31 cellular contexts compared by ENCODE assay signal in genomic region chr16:69381231-69381630, GRCh38. TPM values are rescaled to one million over a fixed set of nuclear protein-coding genes. Genes with fewer than 3 reads are reported as not detected.
A peak's percentile ranks its signal among the peaks of the same experiment; 100 is the strongest.
DNase-seq lines count a peak whose midpoint lies in the region; ATAC-seq and TF ChIP-seq lines count a peak whose summit lies in the region.
"Had no signal": no experiment of that assay in that cellular context is flagged by ENCODE, and none has a peak within 500 bp of the region (broad histone marks: within the 10 kb centered on the region; RNA-seq: fewer than 3 reads in every experiment).

No MANE protein-coding gene starts in this region.

- no peaks in the 10 kb centered on the region for H3K9me3 Mint-ChIP-seq in activated T-cell treated with anti-CD3 and anti-CD28 coated beads, Interleukin-2, amount 50 U/mL, for 72 hours
- H3K9me3 Mint-ChIP-seq in activated T-cell treated with anti-CD3 and anti-CD28 coated beads, Interleukin-2, amount 50 U/mL, for 4 hours, result no peaks in the 10 kb centered on the region
- H3K9me3 Mint-ChIP-seq in activated B cell treated with CpG ODN at 0.5 μM for 24 hours, result no peaks in the 10 kb centered on the region
- H3K9me3 Mint-ChIP-seq: activated CD4-positive, alpha-beta T cell treated with anti-CD3 and anti-CD28 coated beads, Interleukin-2, amount 10 ng/mL, durations not matched to agents 7 days and 5 days; CD4-positive, CD25-positive, alpha-beta regulatory T cell; mesothelial cell of epicardium had no signal

- no peak overlapping the region for H3K4me3 Mint-ChIP-seq in activated T-cell treated with anti-CD3 and anti-CD28 coated beads, Interleukin-2, amount 50 U/mL, for 72 hours
- no peak overlapping the region for H3K4me3 Mint-ChIP-seq in activated T-cell treated with anti-CD3 and anti-CD28 coated beads, Interleukin-2, amount 50 U/mL, for 4 hours
- no peak overlapping the region for H3K4me3 Mint-ChIP-seq in activated B cell treated with CpG ODN at 0.5 μM for 24 hours
- H3K4me3 Mint-ChIP-seq: activated CD4-positive, alpha-beta T cell treated with anti-CD3 and anti-CD28 coated beads, Interleukin-2, amount 10 ng/mL, durations not matched to agents 7 days and 5 days; CD4-positive, CD25-positive, alpha-beta regulatory T cell; mesothelial cell of epicardium had no signal

- POLR2A ChIA-PET in activated B cell treated with CpG ODN at 0.5 μM for 24 hours (lab: Charles Lee), result interaction anchor here (0.6 to 1.6 kb wide), 7 partner anchors 10 to 868 kb away, joined by 3 to 8 read pairs (median 4); no protein-coding TSS in a partner anchor

- ATAC-seq in activated T-cell treated with anti-CD3 and anti-CD28 coated beads, Interleukin-2, amount 50 U/mL, for 72 hours (replicated peaks in 1 of 2), result no peak
- ATAC-seq in activated T-cell treated with anti-CD3 and anti-CD28 coated beads, Interleukin-2, amount 50 U/mL, for 4 hours, result no peak
- no peak for ATAC-seq in activated B cell treated with CpG ODN at 0.5 μM for 24 hours (ENCODE audit: low read depth)
- ATAC-seq in sciatic nerve, result no peak
- ATAC-seq: HCT116, heart right ventricle, left lobe of liver, Panc1 had no signal

- no peak for DNase-seq in activated T-cell treated with anti-CD3 and anti-CD28 coated beads, Interleukin-2, amount 50 U/mL, for 72 hours
- DNase-seq in activated T-cell treated with anti-CD3 and anti-CD28 coated beads, Interleukin-2, amount 50 U/mL, for 4 hours, result no peak
- DNase-seq in KBM-7, result peak; percentile 60
- DNase-seq in activated B cell treated with CpG ODN at 0.5 μM for 24 hours, result no peak
- peak; percentile 15 for DNase-seq in sciatic nerve (ENCODE audit: low spot score)
- no peak for DNase-seq in SW480 (ENCODE audit: low spot score)
- DNase-seq in NCI-H82 treated with DMSO at 0.1 percent for 48 hours (lab: John Stamatoyannopoulos, UW; ENCODE audit: unreplicated experiment), result no peak
- no peak for DNase-seq in OCI-M1 (lab: John Stamatoyannopoulos, UW)
- DNase-seq: ACHN; activated CD4-positive, alpha-beta T cell treated with anti-CD3 and anti-CD28 coated beads, Interleukin-2, amount 10 ng/mL, durations not matched to agents 7 days and 5 days; activated CD8-positive, alpha-beta memory T cell treated with anti-CD3 and anti-CD28 coated beads, Interleukin-2, amount 50 U/mL, for 48 hours; activated gamma-delta T cell treated with Interleukin-2 at 50 U/mL for 16 hours; amygdala; CD4-positive, CD25-positive, alpha-beta regulatory T cell; DMS 273 treated with DMSO at 0.1 percent for 48 hours; GDM1; heart right ventricle; NCI-H1105; NCI-H2029; NCI-H345; NCI-H82; posterior cingulate gyrus; SIG-M5; sigmoid colon; T-helper 1 cell; testis had no signal

- CTCF ChIA-PET in activated B cell treated with CpG ODN at 0.5 μM for 24 hours (lab: Charles Lee), result interaction anchor here (0.7 to 1.2 kb wide), 2 partner anchors 14 to 15 kb away, joined by 3 to 4 read pairs; no protein-coding TSS in a partner anchor

- intact Hi-C loops in activated B cell treated with CpG ODN at 0.5 μM for 24 hours (cut with micrococcal nuclease) (loop anchor here (10.0 kb wide), 1 partner anchor 1576 kb away; the partner anchor contains the start of genes RANBP10 and TSNAXIP1), sciatic nerve (cut with DNase I) (no loop called here)

- H3K27me3 Mint-ChIP-seq in activated T-cell treated with anti-CD3 and anti-CD28 coated beads, Interleukin-2, amount 50 U/mL, for 72 hours (ENCODE audit: low read depth), result no peaks in the 10 kb centered on the region
- no peaks in the 10 kb centered on the region for H3K27me3 Mint-ChIP-seq in activated T-cell treated with anti-CD3 and anti-CD28 coated beads, Interleukin-2, amount 50 U/mL, for 4 hours (ENCODE audit: low read depth)
- H3K27me3 Mint-ChIP-seq in activated B cell treated with CpG ODN at 0.5 μM for 24 hours, result no peaks in the 10 kb centered on the region
- H3K27me3 Mint-ChIP-seq: activated CD4-positive, alpha-beta T cell treated with anti-CD3 and anti-CD28 coated beads, Interleukin-2, amount 10 ng/mL, durations not matched to agents 7 days and 5 days had no signal

- H3K4me1 Mint-ChIP-seq in activated T-cell treated with anti-CD3 and anti-CD28 coated beads, Interleukin-2, amount 50 U/mL, for 72 hours (ENCODE audit: low read depth), result peaks cover 37% of the 10 kb centered on the region
- peaks cover 41% of the 10 kb centered on the region for H3K4me1 Mint-ChIP-seq in activated T-cell treated with anti-CD3 and anti-CD28 coated beads, Interleukin-2, amount 50 U/mL, for 4 hours (ENCODE audit: low read depth)
- peaks cover 55% of the 10 kb centered on the region for H3K4me1 Mint-ChIP-seq in activated B cell treated with CpG ODN at 0.5 μM for 24 hours

- peaks cover 11 to 53% of the 10 kb centered on the region in 2 donors for H3K36me3 Mint-ChIP-seq in activated T-cell treated with anti-CD3 and anti-CD28 coated beads, Interleukin-2, amount 50 U/mL, for 72 hours (ENCODE audit: insufficient read depth in 2 of 2)
- H3K36me3 Mint-ChIP-seq in activated T-cell treated with anti-CD3 and anti-CD28 coated beads, Interleukin-2, amount 50 U/mL, for 4 hours (ENCODE audit: insufficient read depth), result peaks cover 30% of the 10 kb centered on the region
- H3K36me3 Mint-ChIP-seq in activated B cell treated with CpG ODN at 0.5 μM for 24 hours (ENCODE audit: low read depth), result peaks cover 61% of the 10 kb centered on the region

- peak overlapping the region; percentile 44 for H3K27ac Mint-ChIP-seq in activated T-cell treated with anti-CD3 and anti-CD28 coated beads, Interleukin-2, amount 50 U/mL, for 72 hours
- H3K27ac Mint-ChIP-seq in activated B cell treated with CpG ODN at 0.5 μM for 24 hours, result peak overlapping the region; percentile 82
- H3K27ac Mint-ChIP-seq: activated CD4-positive, alpha-beta T cell treated with anti-CD3 and anti-CD28 coated beads, Interleukin-2, amount 10 ng/mL, durations not matched to agents 7 days and 5 days; mesothelial cell of epicardium had no signal

- in situ Hi-C loops in KBM-7 (cut with MboI; ENCODE audit: low pct_unique_long_range_greater_than_20kb, low sequenced_read_pairs), result no loop called here

- no peak for TF ChIP-seq CTCF in activated B cell treated with CpG ODN at 0.5 μM for 24 hours (IDR thresholded peaks at IDR 0.05)

RNA-seq across cellular contexts. Expression of gene TERF2, which starts 4.6 kb away (rescaled TPM):
- total RNA-seq in activated T-cell treated with anti-CD3 and anti-CD28 coated beads, Interleukin-2, amount 50 U/mL, for 72 hours, result 10 to 100 TPM; 52.0 to 68.0 TPM
- total RNA-seq in activated T-cell treated with anti-CD3 and anti-CD28 coated beads, Interleukin-2, amount 50 U/mL, for 4 hours, result 10 to 100 TPM; 46.5 to 53.4 (median 49.0) TPM
- total RNA-seq in activated B cell treated with CpG ODN at 0.5 μM for 24 hours (48.4 and 50.3 TPM in 2 replicates), sciatic nerve (42.0 TPM)

RNA-seq across cellular contexts. Expression of gene TMED6, which starts 29.6 kb away (rescaled TPM):
- total RNA-seq in activated T-cell treated with anti-CD3 and anti-CD28 coated beads, Interleukin-2, amount 50 U/mL, for 72 hours, result 1 to 10 TPM; 3.3 to 3.7 TPM
- total RNA-seq in activated T-cell treated with anti-CD3 and anti-CD28 coated beads, Interleukin-2, amount 50 U/mL, for 4 hours, result 1 to 10 TPM in 2 of 3 donors, under 1 TPM in 1; 0.90 to 1.5 (median 1.1) TPM
- 2.0 and 2.8 TPM in 2 replicates for total RNA-seq in activated B cell treated with CpG ODN at 0.5 μM for 24 hours
- not detected for total RNA-seq in sciatic nerve
- total RNA-seq: sigmoid colon, vagina had no signal

RNA-seq across cellular contexts. Expression of gene NIP7, which starts 41.7 kb away (rescaled TPM):
- total RNA-seq in activated T-cell treated with anti-CD3 and anti-CD28 coated beads, Interleukin-2, amount 50 U/mL, for 72 hours, result 10 to 100 TPM; 30.8 to 32.2 TPM
- total RNA-seq in activated T-cell treated with anti-CD3 and anti-CD28 coated beads, Interleukin-2, amount 50 U/mL, for 4 hours, result 100 to 1,000 TPM; 129 to 136 (median 132) TPM
- 42.4 and 44.3 TPM in 2 replicates for total RNA-seq in activated B cell treated with CpG ODN at 0.5 μM for 24 hours
- 10.5 TPM for total RNA-seq in sciatic nerve

RNA-seq across cellular contexts. Expression of gene COG8, which starts 41.9 kb away (rescaled TPM):
- total RNA-seq in activated T-cell treated with anti-CD3 and anti-CD28 coated beads, Interleukin-2, amount 50 U/mL, for 72 hours, result 10 to 100 TPM; 33.2 to 38.3 TPM
- 10 to 100 TPM; 34.6 to 47.0 (median 43.1) TPM for total RNA-seq in activated T-cell treated with anti-CD3 and anti-CD28 coated beads, Interleukin-2, amount 50 U/mL, for 4 hours
- total RNA-seq in activated B cell treated with CpG ODN at 0.5 μM for 24 hours (40.5 and 45.4 TPM in 2 replicates), sciatic nerve (36.4 TPM)

RNA-seq across cellular contexts. Expression of gene CYB5B, which starts 43.2 kb away (rescaled TPM):
- total RNA-seq in activated T-cell treated with anti-CD3 and anti-CD28 coated beads, Interleukin-2, amount 50 U/mL, for 72 hours, result 100 to 1,000 TPM; 176 to 197 TPM
- total RNA-seq in activated T-cell treated with anti-CD3 and anti-CD28 coated beads, Interleukin-2, amount 50 U/mL, for 4 hours, result 100 to 1,000 TPM; 112 to 124 (median 114) TPM
- total RNA-seq in activated B cell treated with CpG ODN at 0.5 μM for 24 hours, result 112 and 115 TPM in 2 replicates
- 62.5 TPM for total RNA-seq in sciatic nerve

Comparison
In these comparisons a context has a peak if more than half of its experiments do, and no peak if none do; other contexts are left out.
1. DNase-seq: peak in KBM-7 (single experiment) and sciatic nerve (single experiment); none in activated T-cell treated with anti-CD3 and anti-CD28 coated beads, Interleukin-2, amount 50 U/mL, for 72 hours (0 of 2), activated T-cell treated with anti-CD3 and anti-CD28 coated beads, Interleukin-2, amount 50 U/mL, for 4 hours (single experiment), activated B cell treated with CpG ODN at 0.5 μM for 24 hours (single experiment), SW480 (single experiment), NCI-H82 treated with DMSO at 0.1 percent for 48 hours (single experiment) and OCI-M1 (single experiment).